Comparison of ENCODE assay signal across 1 cellular context in the genomic region with DNA sequence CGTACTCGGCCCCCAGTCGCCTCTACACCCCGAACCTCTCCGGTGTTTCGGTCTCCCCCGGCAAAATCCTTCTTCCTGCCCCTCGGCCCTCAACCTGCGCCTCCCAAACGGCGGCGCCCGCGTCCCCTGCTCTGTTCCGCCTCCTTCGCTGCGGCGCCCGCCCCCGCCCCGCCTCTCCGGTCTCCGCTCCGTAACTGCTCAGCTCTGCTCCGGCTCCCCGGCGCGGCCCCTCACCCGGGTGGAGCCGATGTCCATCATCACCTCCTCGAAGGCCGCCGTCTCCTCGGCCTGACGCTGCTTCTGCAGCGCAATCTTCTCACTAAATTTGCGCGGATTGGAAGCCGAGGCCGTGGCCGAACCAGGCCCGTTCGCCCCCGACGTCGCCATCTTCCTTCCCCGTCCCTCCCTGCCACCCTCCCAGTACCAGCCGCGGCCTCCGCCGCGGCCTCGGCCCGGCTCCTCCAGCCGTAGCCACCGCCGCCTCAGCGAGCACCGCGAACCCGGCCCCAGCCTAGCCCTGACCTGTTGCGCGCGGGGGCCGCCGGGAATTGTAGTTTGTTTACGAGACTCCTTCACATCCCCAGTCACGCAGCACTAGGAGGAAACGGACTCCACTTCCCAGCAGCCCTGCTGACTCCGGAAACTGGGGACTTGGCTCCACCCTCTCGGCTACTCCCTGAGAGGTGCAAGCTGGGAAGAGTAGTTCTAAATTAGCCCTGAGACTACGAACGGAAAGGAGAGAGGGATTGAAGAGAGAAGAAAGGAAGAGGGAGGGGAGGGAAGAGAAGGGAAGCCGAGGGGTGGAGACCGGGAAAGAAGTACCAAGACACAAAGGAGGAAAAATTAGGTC.
TF ChIP-seq lines count a peak whose summit lies in the region.

A gene with protein sequence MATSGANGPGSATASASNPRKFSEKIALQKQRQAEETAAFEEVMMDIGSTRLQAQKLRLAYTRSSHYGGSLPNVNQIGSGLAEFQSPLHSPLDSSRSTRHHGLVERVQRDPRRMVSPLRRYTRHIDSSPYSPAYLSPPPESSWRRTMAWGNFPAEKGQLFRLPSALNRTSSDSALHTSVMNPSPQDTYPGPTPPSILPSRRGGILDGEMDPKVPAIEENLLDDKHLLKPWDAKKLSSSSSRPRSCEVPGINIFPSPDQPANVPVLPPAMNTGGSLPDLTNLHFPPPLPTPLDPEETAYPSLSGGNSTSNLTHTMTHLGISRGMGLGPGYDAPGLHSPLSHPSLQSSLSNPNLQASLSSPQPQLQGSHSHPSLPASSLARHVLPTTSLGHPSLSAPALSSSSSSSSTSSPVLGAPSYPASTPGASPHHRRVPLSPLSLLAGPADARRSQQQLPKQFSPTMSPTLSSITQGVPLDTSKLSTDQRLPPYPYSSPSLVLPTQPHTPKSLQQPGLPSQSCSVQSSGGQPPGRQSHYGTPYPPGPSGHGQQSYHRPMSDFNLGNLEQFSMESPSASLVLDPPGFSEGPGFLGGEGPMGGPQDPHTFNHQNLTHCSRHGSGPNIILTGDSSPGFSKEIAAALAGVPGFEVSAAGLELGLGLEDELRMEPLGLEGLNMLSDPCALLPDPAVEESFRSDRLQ (minus strand): TSS at position 502 of the 850 bp plus-strand sequence. CDS start 115 bp downstream, at position 387.

TF ChIP-seq in HepG2, 621 proteins besides CTCF, POLR2A, EP300 and RAD21 (continued from another document and continues in another):
- TF ChIP-seq, protein P1, sequence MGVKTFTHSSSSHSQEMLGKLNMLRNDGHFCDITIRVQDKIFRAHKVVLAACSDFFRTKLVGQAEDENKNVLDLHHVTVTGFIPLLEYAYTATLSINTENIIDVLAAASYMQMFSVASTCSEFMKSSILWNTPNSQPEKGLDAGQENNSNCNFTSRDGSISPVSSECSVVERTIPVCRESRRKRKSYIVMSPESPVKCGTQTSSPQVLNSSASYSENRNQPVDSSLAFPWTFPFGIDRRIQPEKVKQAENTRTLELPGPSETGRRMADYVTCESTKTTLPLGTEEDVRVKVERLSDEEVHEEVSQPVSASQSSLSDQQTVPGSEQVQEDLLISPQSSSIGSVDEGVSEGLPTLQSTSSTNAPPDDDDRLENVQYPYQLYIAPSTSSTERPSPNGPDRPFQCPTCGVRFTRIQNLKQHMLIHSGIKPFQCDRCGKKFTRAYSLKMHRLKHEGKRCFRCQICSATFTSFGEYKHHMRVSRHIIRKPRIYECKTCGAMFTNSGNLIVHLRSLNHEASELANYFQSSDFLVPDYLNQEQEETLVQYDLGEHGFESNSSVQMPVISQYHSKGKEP (CRISPR knock-in tag; IDR thresholded peaks at IDR 0.05), result peak; percentile 53; the same call in 1 of the 2 replicates
- no peak for TF ChIP-seq HNRNPH1 (optimal IDR thresholded peaks at IDR 0.05; ENCODE audit: low read depth, low read length)
- peak; percentile 58; the same call in 1 of the 2 replicates for TF ChIP-seq DRAP1 (CRISPR knock-in tag; IDR thresholded peaks at IDR 0.05)
- no peak; the same call in 1 of the 2 replicates for TF ChIP-seq ZNF431 (CRISPR knock-in tag; IDR thresholded peaks at IDR 0.05; ENCODE audit: borderline replicate concordance, low read depth)
- no peak for TF ChIP-seq CAMTA2 (CRISPR knock-in tag; IDR thresholded peaks at IDR 0.05; ENCODE audit: borderline replicate concordance)
- TF ChIP-seq, protein P2, sequence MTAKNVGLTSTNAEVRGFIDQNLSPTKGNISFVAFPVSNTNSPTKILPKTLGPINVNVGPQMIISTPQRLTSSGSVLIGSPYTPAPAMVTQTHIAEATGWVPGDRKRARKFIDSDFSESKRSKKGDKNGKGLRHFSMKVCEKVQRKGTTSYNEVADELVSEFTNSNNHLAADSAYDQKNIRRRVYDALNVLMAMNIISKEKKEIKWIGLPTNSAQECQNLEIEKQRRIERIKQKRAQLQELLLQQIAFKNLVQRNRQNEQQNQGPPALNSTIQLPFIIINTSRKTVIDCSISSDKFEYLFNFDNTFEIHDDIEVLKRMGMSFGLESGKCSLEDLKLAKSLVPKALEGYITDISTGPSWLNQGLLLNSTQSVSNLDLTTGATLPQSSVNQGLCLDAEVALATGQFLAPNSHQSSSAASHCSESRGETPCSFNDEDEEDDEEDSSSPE (CRISPR knock-in tag; IDR thresholded peaks at IDR 0.05), result no peak
- TF ChIP-seq UBTF (CRISPR knock-in tag; IDR thresholded peaks at IDR 0.05), result peak; percentile 93
- no peak for TF ChIP-seq CREB3 (CRISPR knock-in tag; IDR thresholded peaks at IDR 0.05)
- no peak for TF ChIP-seq NAIF1 (CRISPR knock-in tag; IDR thresholded peaks at IDR 0.05; ENCODE audit: borderline replicate concordance)
- TF ChIP-seq ZNF558 (CRISPR knock-in tag; IDR thresholded peaks at IDR 0.05; ENCODE audit: borderline replicate concordance), result peak; percentile 4; the same call in 1 of the 2 replicates
- TF ChIP-seq ZNF253 (CRISPR knock-in tag; IDR thresholded peaks at IDR 0.05; ENCODE audit: borderline replicate concordance), result no peak
- TF ChIP-seq, protein P3, sequence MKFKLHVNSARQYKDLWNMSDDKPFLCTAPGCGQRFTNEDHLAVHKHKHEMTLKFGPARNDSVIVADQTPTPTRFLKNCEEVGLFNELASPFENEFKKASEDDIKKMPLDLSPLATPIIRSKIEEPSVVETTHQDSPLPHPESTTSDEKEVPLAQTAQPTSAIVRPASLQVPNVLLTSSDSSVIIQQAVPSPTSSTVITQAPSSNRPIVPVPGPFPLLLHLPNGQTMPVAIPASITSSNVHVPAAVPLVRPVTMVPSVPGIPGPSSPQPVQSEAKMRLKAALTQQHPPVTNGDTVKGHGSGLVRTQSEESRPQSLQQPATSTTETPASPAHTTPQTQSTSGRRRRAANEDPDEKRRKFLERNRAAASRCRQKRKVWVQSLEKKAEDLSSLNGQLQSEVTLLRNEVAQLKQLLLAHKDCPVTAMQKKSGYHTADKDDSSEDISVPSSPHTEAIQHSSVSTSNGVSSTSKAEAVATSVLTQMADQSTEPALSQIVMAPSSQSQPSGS (CRISPR knock-in tag; IDR thresholded peaks at IDR 0.05), result peak; percentile 81
- TF ChIP-seq, protein P4, sequence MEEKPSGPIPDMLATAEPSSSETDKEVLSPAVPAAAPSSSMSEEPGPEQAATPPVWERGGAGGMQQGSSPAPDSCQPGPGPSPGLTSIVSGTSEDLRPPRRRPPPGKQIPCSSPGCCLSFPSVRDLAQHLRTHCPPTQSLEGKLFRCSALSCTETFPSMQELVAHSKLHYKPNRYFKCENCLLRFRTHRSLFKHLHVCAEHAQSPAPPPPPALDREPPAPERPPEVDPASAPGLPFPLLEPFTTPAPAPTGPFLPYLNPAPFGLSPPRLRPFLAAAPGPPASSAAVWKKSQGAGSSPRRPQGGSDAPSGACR (CRISPR knock-in tag; IDR thresholded peaks at IDR 0.05), result no peak; the same call in none of the 2 replicates
- TF ChIP-seq ZNF850 (CRISPR knock-in tag; conservative IDR thresholded peaks at IDR 0.05), result 0 out of 2 replicates have a peak, but pooled peaks have one; percentile 59
- TF ChIP-seq RERE (CRISPR knock-in tag; IDR thresholded peaks at IDR 0.05; ENCODE audit: low read depth), result no peak
- peak; percentile 83; the same call in 1 of the 2 replicates for TF ChIP-seq FIP1L1 (IDR thresholded peaks at IDR 0.05; ENCODE audit: borderline replicate concordance, insufficient read depth, low read depth, low read length)
- TF ChIP-seq TOPORS (CRISPR knock-in tag; IDR thresholded peaks at IDR 0.05), result no peak
- TF ChIP-seq, protein P5, sequence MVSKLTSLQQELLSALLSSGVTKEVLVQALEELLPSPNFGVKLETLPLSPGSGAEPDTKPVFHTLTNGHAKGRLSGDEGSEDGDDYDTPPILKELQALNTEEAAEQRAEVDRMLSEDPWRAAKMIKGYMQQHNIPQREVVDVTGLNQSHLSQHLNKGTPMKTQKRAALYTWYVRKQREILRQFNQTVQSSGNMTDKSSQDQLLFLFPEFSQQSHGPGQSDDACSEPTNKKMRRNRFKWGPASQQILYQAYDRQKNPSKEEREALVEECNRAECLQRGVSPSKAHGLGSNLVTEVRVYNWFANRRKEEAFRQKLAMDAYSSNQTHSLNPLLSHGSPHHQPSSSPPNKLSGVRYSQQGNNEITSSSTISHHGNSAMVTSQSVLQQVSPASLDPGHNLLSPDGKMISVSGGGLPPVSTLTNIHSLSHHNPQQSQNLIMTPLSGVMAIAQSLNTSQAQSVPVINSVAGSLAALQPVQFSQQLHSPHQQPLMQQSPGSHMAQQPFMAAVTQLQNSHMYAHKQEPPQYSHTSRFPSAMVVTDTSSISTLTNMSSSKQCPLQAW (CRISPR knock-in tag; IDR thresholded peaks at IDR 0.05), result peak; percentile 71
- TF ChIP-seq CHCHD3 (CRISPR knock-in tag; IDR thresholded peaks at IDR 0.05), result no peak
- no peak for TF ChIP-seq MBD4 (IDR thresholded peaks at IDR 0.05; ENCODE audit: borderline replicate concordance, low read length)
